In genomic region chr1:32447469-32448185, GRCh38 we compare ENCODE assay signal across 10 cellular contexts. TPM values are rescaled to one million over a fixed set of nuclear protein-coding genes. Genes with fewer than 3 reads are reported as not detected.
DNase-seq lines count a peak whose midpoint lies in the region; ATAC-seq and TF ChIP-seq lines count a peak whose summit lies in the region.
"Had no signal": no experiment of that assay in that cellular context is flagged by ENCODE, and none has a peak within 500 bp of the region (broad histone marks: within the 10 kb centered on the region; RNA-seq: fewer than 3 reads in every experiment).

No MANE protein-coding gene starts in this region.

- H3K36me3 ChIP-seq in NT2/D1 (ENCODE audit: insufficient read depth, insufficient read length, low read length) (no peaks in the 10 kb centered on the region), endodermal cell (ENCODE audit: control insufficient read depth, insufficient read depth, low read length) (no peaks in the 10 kb centered on the region)

- H3K27me3 Mint-ChIP-seq in endodermal cell (ENCODE audit: insufficient read depth) (no peaks in the 10 kb centered on the region), nephron progenitor cell (ENCODE audit: low read depth, poor library complexity) (peaks cover 8% of the 10 kb centered on the region)

- ATAC-seq in GM18907 (IDR thresholded peaks at IDR 0.05; ENCODE audit: unreplicated experiment): no peak
- no peak for ATAC-seq in HG02678 (IDR thresholded peaks at IDR 0.05; ENCODE audit: unreplicated experiment)
- ATAC-seq in GM21390 (IDR thresholded peaks at IDR 0.05; ENCODE audit: unreplicated experiment): no peak
- ATAC-seq: activated naive CD8-positive, alpha-beta T cell treated with anti-CD3 and anti-CD28 coated beads, Interleukin-2, amount 50 U/mL, for 24 hours had no signal

- H3K4me1 ChIP-seq in NT2/D1 (ENCODE audit: insufficient read depth, insufficient read length): no peaks in the 10 kb centered on the region
- H3K4me1 ChIP-seq in endodermal cell (ENCODE audit: control insufficient read depth, insufficient read depth, low read length): peaks cover 8% of the 10 kb centered on the region

- WGBS in endodermal cell (ENCODE audit: insufficient coverage in 1 of 2, insufficient read length in 1 of 2), 2 experiments: 4 to 15% methylated on average over 4 to 12 of the region's 13 CpGs

- H3K4me1 Mint-ChIP-seq in endodermal cell (peaks cover 39% of the 10 kb centered on the region), nephron progenitor cell (peaks cover 23% of the 10 kb centered on the region)
- H3K4me1 Mint-ChIP-seq: activated naive CD8-positive, alpha-beta T cell treated with anti-CD3 and anti-CD28 coated beads, Interleukin-2, amount 50 U/mL, for 24 hours had no signal

- peak overlapping the region; percentile 50 for H3K27ac ChIP-seq in endodermal cell (ENCODE audit: low read depth, low read length)
- H3K27ac ChIP-seq: VCaP had no signal

- H3K4me3 Mint-ChIP-seq in endodermal cell: peak overlapping the region; percentile 42
- peak overlapping the region; percentile 83 for H3K4me3 Mint-ChIP-seq in nephron progenitor cell
- H3K4me3 Mint-ChIP-seq: activated naive CD8-positive, alpha-beta T cell treated with anti-CD3 and anti-CD28 coated beads, Interleukin-2, amount 50 U/mL, for 24 hours had no signal

- TF ChIP-seq CTCF in AG09309 (IDR thresholded peaks at IDR 0.05; ENCODE audit: control insufficient read depth, insufficient read depth, low read depth, low read length, missing control alignments) (no peak), endodermal cell (conservative IDR thresholded peaks at IDR 0.05) (no peak), nephron progenitor cell (IDR thresholded peaks at IDR 0.05) (no peak)

- peak overlapping the region; percentile 57 for H3K9ac ChIP-seq in NT2/D1 (ENCODE audit: insufficient read length, low read depth)
- H3K9ac ChIP-seq in endodermal cell (ENCODE audit: extremely low read depth, low read length, poor library complexity, severe bottlenecking): peak overlapping the region; percentile 24

- peaks cover 41% of the 10 kb centered on the region for H3K9me3 Mint-ChIP-seq in endodermal cell
- H3K9me3 Mint-ChIP-seq in nephron progenitor cell: peaks cover 24% of the 10 kb centered on the region

- H3K27ac Mint-ChIP-seq in endodermal cell (peak overlapping the region; percentile 94), nephron progenitor cell (peak overlapping the region; percentile 69)
- H3K27ac Mint-ChIP-seq: activated naive CD8-positive, alpha-beta T cell treated with anti-CD3 and anti-CD28 coated beads, Interleukin-2, amount 50 U/mL, for 24 hours had no signal

- no peaks in the 10 kb centered on the region for H3K27me3 ChIP-seq in NT2/D1 (ENCODE audit: insufficient read depth, insufficient read length)
- no peaks in the 10 kb centered on the region for H3K27me3 ChIP-seq in endodermal cell (ENCODE audit: control insufficient read depth, insufficient read depth, low read length, poor library complexity, severe bottlenecking)

- peaks cover 33% of the 10 kb centered on the region for H3K9me3 ChIP-seq in NT2/D1 (ENCODE audit: insufficient read depth, low read length)
- peaks cover 40% of the 10 kb centered on the region for H3K9me3 ChIP-seq in endodermal cell (ENCODE audit: control insufficient read depth, low read length)

- H3K36me3 Mint-ChIP-seq in endodermal cell (ENCODE audit: low read depth) (peaks cover 18% of the 10 kb centered on the region), nephron progenitor cell (ENCODE audit: low read depth) (no peaks in the 10 kb centered on the region)

- DNase-seq in AG09309 (ENCODE audit: low read depth) (peak; percentile 8), NT2/D1 (ENCODE audit: low read depth, low spot score) (peak; percentile 96), endodermal cell (peak; percentile 90), nephron progenitor cell (peak; percentile 58), DMS79 (lab: John Stamatoyannopoulos, UW) (no peak)

- peak overlapping the region; percentile 47 for H3K4me3 ChIP-seq in AG09309 (ENCODE audit: control insufficient read depth, low read depth, low read length)
- peak overlapping the region; percentile 16 for H3K4me3 ChIP-seq in NT2/D1 (ENCODE audit: insufficient read length, low read depth)
- no peak overlapping the region for H3K4me3 ChIP-seq in endodermal cell (ENCODE audit: low read length)

RNA-seq across cellular contexts. Expression of gene ZBTB8B, which starts 17.2 kb away (rescaled TPM):
- total RNA-seq in endodermal cell: 1 to 10 TPM; 2.7 to 5.0 TPM
- 1.4 TPM for polyA plus RNA-seq in endodermal cell (2013, experiment 1 of 2)
- polyA plus RNA-seq in endodermal cell (2013, experiment 2 of 2): 1.4 TPM

RNA-seq across cellular contexts. Expression of gene BSDC1, which starts 53.4 kb away (rescaled TPM):
- total RNA-seq in endodermal cell: 10 to 100 TPM; 61.7 to 68.3 TPM
- 50.2 TPM for polyA plus RNA-seq in endodermal cell (2013, experiment 1 of 2)
- 46.6 TPM for polyA plus RNA-seq in endodermal cell (2013, experiment 2 of 2)
